8 cellular contexts compared by ENCODE assay signal in the genomic region with DNA sequence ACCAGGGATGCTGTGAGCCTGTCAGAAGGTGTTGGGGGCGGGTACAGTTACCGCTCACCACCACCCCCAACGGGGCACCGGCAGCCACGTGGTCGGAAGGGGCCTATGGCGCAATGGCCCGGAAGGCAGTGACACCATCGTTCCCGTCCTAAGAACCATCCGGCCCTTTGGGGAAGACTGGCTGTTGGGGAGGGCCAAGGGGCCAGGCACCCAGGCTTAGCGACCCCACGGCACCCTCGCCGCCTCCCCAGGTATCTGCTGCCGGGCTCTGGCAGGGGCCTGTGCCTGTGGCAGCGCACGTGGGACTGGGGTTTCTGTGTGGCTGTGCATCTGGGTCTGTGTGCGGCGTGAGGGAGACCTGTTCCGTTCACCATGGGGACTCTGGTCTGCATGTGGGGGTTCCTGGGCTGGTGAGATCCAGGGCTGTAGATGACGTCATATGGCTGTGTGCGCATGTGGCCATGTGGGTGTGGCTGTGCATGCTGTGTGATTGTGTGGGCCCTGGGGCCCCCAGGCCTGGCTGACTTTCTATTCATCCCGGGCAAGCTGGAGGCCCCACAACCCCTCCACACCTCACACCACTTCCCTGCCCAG. TPM values are rescaled to one million over a fixed set of nuclear protein-coding genes. Genes with fewer than 3 reads are reported as not detected.
DNase-seq lines count a peak whose midpoint lies in the region; ATAC-seq and TF ChIP-seq lines count a peak whose summit lies in the region.

No MANE protein-coding gene starts in this region.

- no peak overlapping the region for H3K9ac ChIP-seq in mammary epithelial cell (ENCODE audit: insufficient read depth, low read length)

- no peaks in the 10 kb centered on the region for H3K36me3 ChIP-seq in breast epithelium
- no peaks in the 10 kb centered on the region for H3K36me3 ChIP-seq in mammary epithelial cell (ENCODE audit: insufficient read depth, low read length)

- no peaks in the 10 kb centered on the region for H3K9me3 Mint-ChIP-seq in IgD-negative memory B cell
- H3K9me3 Mint-ChIP-seq in HFFc6 = no peaks in the 10 kb centered on the region

- H2AFZ ChIP-seq in mammary epithelial cell (ENCODE audit: low read depth, low read length) = no peak overlapping the region

- H3K27ac Mint-ChIP-seq in IgD-negative memory B cell (peak overlapping the region; percentile 76 to 99 (median 98)), HFFc6 (no peak overlapping the region)

- H3K27me3 ChIP-seq in breast epithelium (no peaks in the 10 kb centered on the region), mammary epithelial cell (ENCODE audit: insufficient read depth, low read length) (no peaks in the 10 kb centered on the region)

- H3K4me1 ChIP-seq in breast epithelium (no peaks in the 10 kb centered on the region), mammary epithelial cell (ENCODE audit: insufficient read depth, low read length) (peaks cover 15% of the 10 kb centered on the region)

- H3K4me3 Mint-ChIP-seq in IgD-negative memory B cell = peak overlapping the region; percentile 68 to 97 (median 94)
- no peak overlapping the region for H3K4me3 Mint-ChIP-seq in HFFc6

- TF ChIP-seq CTCF in breast epithelium (IDR thresholded peaks at IDR 0.05) (no peak), mammary epithelial cell (conservative IDR thresholded peaks at IDR 0.05 in 1 of 2, IDR thresholded peaks at IDR 0.05 in 1 of 2; ENCODE audit: extremely low read depth in 1 of 2, insufficient read depth in 1 of 2, low read depth in 1 of 2, low read length in 2 of 2) (no peak), HFFc6 (IDR thresholded peaks at IDR 0.05) (no peak)

- H4K20me1 ChIP-seq in mammary epithelial cell (ENCODE audit: insufficient read depth, low read length) = no peaks in the 10 kb centered on the region

- H3K27me3 Mint-ChIP-seq in IgD-negative memory B cell = no peaks in the 10 kb centered on the region
- peaks cover 10% of the 10 kb centered on the region; the same call in 1 of the 2 replicates for H3K27me3 Mint-ChIP-seq in HFFc6 (ENCODE audit: insufficient read depth)

- peak; percentile 59 for ATAC-seq in Right ventricle myocardium superior (ENCODE audit: poor library complexity)

- dilution Hi-C loops in mammary epithelial cell (cut with HindIII; ENCODE audit: low sequenced_read_pairs) = no loop called here

- no peaks in the 10 kb centered on the region for H3K9me3 ChIP-seq in breast epithelium
- no peaks in the 10 kb centered on the region for H3K9me3 ChIP-seq in mammary epithelial cell (replicated peaks; ENCODE audit: insufficient read depth, low read length)

- no peaks in the 10 kb centered on the region for H3K36me3 Mint-ChIP-seq in IgD-negative memory B cell
- H3K36me3 Mint-ChIP-seq in HFFc6 (ENCODE audit: low read depth) = no peaks in the 10 kb centered on the region

- intact Hi-C loops in breast epithelium (cut with DNase I; ENCODE audit: low total_unique reads) = no loop called here
- intact Hi-C loops in mammary epithelial cell (cut with micrococcal nuclease) = no loop called here
- intact Hi-C loops in Right ventricle myocardium superior (cut with DNase I) = no loop called here

- TF ChIP-seq POLR2A in breast epithelium (IDR thresholded peaks at IDR 0.05) = no peak

- H3K4me1 Mint-ChIP-seq in IgD-negative memory B cell (peaks cover 9 to 18% (median 11%) of the 10 kb centered on the region in 3 donors), HFFc6 (ENCODE audit: low read depth) (peaks cover 6% of the 10 kb centered on the region)

- WGBS in mammary epithelial cell (ENCODE audit: low coverage, missing lambda C conversion rate) = 85% methylated on average over 21 of the region's 24 CpGs

- no peak overlapping the region for H3K4me2 ChIP-seq in mammary epithelial cell (ENCODE audit: insufficient read depth, low read depth, low read length)

- CTCF ChIA-PET in mammary epithelial cell (lab: Charles Lee; ENCODE audit: low non-redundant PET) = no interaction called here

- H3K27ac ChIP-seq in breast epithelium (peak overlapping the region in 1 of 2 donors; percentile 69), mammary epithelial cell (ENCODE audit: insufficient read depth, low read depth, low read length) (no peak overlapping the region)

- DNase-seq in breast epithelium (ENCODE audit: low spot score in 2 of 2) = no peak
- DNase-seq in mammary epithelial cell = no peak
- DNase-seq in activated CD8-positive, alpha-beta memory T cell treated with anti-CD3 and anti-CD28 coated beads for 1 hour (ENCODE audit: extremely low read depth in 1 of 2, low read depth in 1 of 2) = peak; percentile 68 to 69
- peak; percentile 82 for DNase-seq in Right ventricle myocardium superior
- peak; percentile 70 to 87 (median 77) for DNase-seq in stimulated activated CD4-positive, alpha-beta T cell treated with anti-CD3 and anti-CD28 coated beads, TNF-alpha, amount 100 ng/mL, for 24 hours (ENCODE audit: low read depth in 3 of 3)
- DNase-seq in HFFc6 = no peak
- DNase-seq in RPMI8226 = no peak

- H3K4me3 ChIP-seq in breast epithelium (peak overlapping the region; percentile 33 to 48 (median 35)), mammary epithelial cell (replicated peaks in 1 of 3; ENCODE audit: insufficient read depth in 1 of 3, low read depth in 2 of 3, low read length in 3 of 3) (no peak overlapping the region)

- in situ Hi-C loops in mammary epithelial cell (cut with MboI; ENCODE audit: low sequenced_read_pairs in 2 of 2) = loop anchor here in 1 of 2 donors (10.0 kb wide), 1 partner anchor 151 kb away; no protein-coding TSS in a partner anchor

- no peaks in the 10 kb centered on the region for H3K79me2 ChIP-seq in mammary epithelial cell (ENCODE audit: insufficient read depth, low read length)

- no TSS peak for BruUV-seq in mammary epithelial cell (replicated peaks; lab: Mats Ljungman, UMichigan)

RNA-seq across cellular contexts. Expression of gene OSM, which starts 0.7 kb away (rescaled TPM):
- total RNA-seq in breast epithelium (1 to 10 TPM; 1.3 to 2.5 (median 1.3) TPM), mammary epithelial cell (not detected), Right ventricle myocardium superior (0.11 TPM)
- polyA plus RNA-seq in mammary epithelial cell (not detected), IgD-negative memory B cell (0.79 TPM)
- polyA minus RNA-seq in mammary epithelial cell = not detected
- total RNA-seq in HFFc6 (2021; fragmentation: NEBNext Ultra II Directional; extraction: Animal tissue kit (Norgen Biotek cat#: 25700)) = not detected

RNA-seq across cellular contexts. Expression of gene LIF, which starts 19.4 kb away (rescaled TPM):
- total RNA-seq in breast epithelium (1 to 10 TPM; 1.4 to 9.5 (median 1.6) TPM), mammary epithelial cell (10 to 100 TPM; 31.2 to 35.8 TPM), Right ventricle myocardium superior (0.54 TPM)
- polyA plus RNA-seq in mammary epithelial cell (7.8 TPM), IgD-negative memory B cell (not detected)
- 12.0 TPM for polyA minus RNA-seq in mammary epithelial cell
- total RNA-seq in HFFc6 (2021; fragmentation: NEBNext Ultra II Directional; extraction: Animal tissue kit (Norgen Biotek cat#: 25700)) = 1 to 10 TPM in 4 of 6 experiments, under 1 TPM in 2; 0.40 to 2.2 (median 1.1) TPM

RNA-seq across cellular contexts. Expression of gene CASTOR1, which starts 23.4 kb away (rescaled TPM):
- total RNA-seq in breast epithelium = 10 to 100 TPM; 15.5 to 26.6 (median 20.6) TPM
- 1 to 10 TPM; 8.7 to 9.7 TPM for total RNA-seq in mammary epithelial cell
- polyA plus RNA-seq in mammary epithelial cell = 6.3 TPM
- polyA minus RNA-seq in mammary epithelial cell = 9.4 TPM
- polyA plus RNA-seq in IgD-negative memory B cell = 15.7 TPM
- 5.3 TPM for total RNA-seq in Right ventricle myocardium superior
- 1 to 10 TPM; 4.5 to 8.1 (median 5.7) TPM for total RNA-seq in HFFc6 (2021; fragmentation: NEBNext Ultra II Directional; extraction: Animal tissue kit (Norgen Biotek cat#: 25700))

Comparison
In these comparisons a context has a peak if more than half of its experiments do, and no peak if none do; other contexts are left out.
1. H3K4me3 ChIP-seq: peak in breast epithelium (3 of 3); none in mammary epithelial cell (0 of 3).
2. DNase-seq: peak in activated CD8-positive, alpha-beta memory T cell treated with anti-CD3 and anti-CD28 coated beads for 1 hour (2 of 2), Right ventricle myocardium superior (single experiment) and stimulated activated CD4-positive, alpha-beta T cell treated with anti-CD3 and anti-CD28 coated beads, TNF-alpha, amount 100 ng/mL, for 24 hours (3 of 3); none in breast epithelium (0 of 2), mammary epithelial cell (single experiment), HFFc6 (single experiment) and RPMI8226 (single experiment).